Comparison of ENCODE assay signal across 16 cellular contexts in genomic region chr16:11431915-11432465, GRCh38.
DNase-seq lines count a peak whose midpoint lies in the region; ATAC-seq, FAIRE-seq and TF ChIP-seq lines count a peak whose summit lies in the region.
"Had no signal": no experiment of that assay in that cellular context is flagged by ENCODE, and none has a peak within 500 bp of the region (broad histone marks: within the 10 kb centered on the region; RNA-seq: fewer than 3 reads in every experiment).

No MANE protein-coding gene starts in this region.

- H3K27ac ChIP-seq in GM23338 (ENCODE audit: low read depth) = no peak overlapping the region
- H3K27ac ChIP-seq in SK-N-SH (ENCODE audit: low read depth in 2 of 2, low read length in 1 of 2) = no peak overlapping the region
- H3K27ac ChIP-seq: BLaER1 had no signal

- TF ChIP-seq RAD21 in SK-N-SH (IDR thresholded peaks at IDR 0.05; ENCODE audit: low read length) = no peak

- POLR2A ChIA-PET in SK-N-SH (lab: Yijun Ruan, JAX) = no interaction called here

- H3K79me2 ChIP-seq in GM23338 (replicated peaks; ENCODE audit: insufficient read depth) (no peaks in the 10 kb centered on the region), SK-N-SH (ENCODE audit: insufficient read depth) (no peaks in the 10 kb centered on the region)

- H3K27me3 ChIP-seq in GM23338 (ENCODE audit: insufficient read depth) (no peaks in the 10 kb centered on the region), SK-N-SH (ENCODE audit: insufficient read depth) (no peaks in the 10 kb centered on the region)
- H3K27me3 ChIP-seq: BLaER1 had no signal

- H3K4me3 Mint-ChIP-seq in GM23338 = no peak overlapping the region

- H3K4me3 ChIP-seq in GM23338 (no peak overlapping the region), SK-N-SH (ENCODE audit: low read depth in 2 of 2, low read length in 1 of 2) (no peak overlapping the region), fibroblast of pulmonary artery (replicated peaks; ENCODE audit: low read depth, low read length) (no peak overlapping the region)
- H3K4me3 ChIP-seq: BLaER1, K562 had no signal

- no peaks in the 10 kb centered on the region for H3K36me3 ChIP-seq in GM23338 (ENCODE audit: insufficient read depth)
- no peaks in the 10 kb centered on the region for H3K36me3 ChIP-seq in SK-N-SH (replicated peaks in 1 of 2; ENCODE audit: control insufficient read depth in 1 of 2, insufficient read depth in 2 of 2, low read length in 1 of 2)
- H3K36me3 ChIP-seq: BLaER1 had no signal

- H3K9me3 ChIP-seq in SK-N-SH = no peaks in the 10 kb centered on the region

- peaks cover 8% of the 10 kb centered on the region for H3K27me3 Mint-ChIP-seq in GM23338 (ENCODE audit: insufficient read depth, low read depth, poor library complexity)

- peaks cover 4% of the 10 kb centered on the region for H3K4me1 ChIP-seq in GM23338 (ENCODE audit: insufficient read depth)
- H3K4me1 ChIP-seq in SK-N-SH (ENCODE audit: control insufficient read depth in 1 of 2, insufficient read depth in 2 of 2, low read depth in 1 of 2, low read length in 1 of 2) = no peaks in the 10 kb centered on the region; a peak in 1 of 4 replicates

- no peak overlapping the region for H3K27ac Mint-ChIP-seq in GM23338

- H3F3A ChIP-seq in GM23338 (replicated peaks; ENCODE audit: low read depth) (no peaks in the 10 kb centered on the region), SK-N-SH (replicated peaks; ENCODE audit: insufficient read depth) (no peaks in the 10 kb centered on the region)

- H3K4me2 ChIP-seq in GM23338 = no peak overlapping the region
- no peak overlapping the region for H3K4me2 ChIP-seq in SK-N-SH

- no peak for TF ChIP-seq POLR2A in GM12892 (IDR thresholded peaks at IDR 0.05; ENCODE audit: low read depth, low read length)

- 0 out of 2 replicates have a peak overlapping the region, but pooled peaks have one; percentile 28 for H2AFZ ChIP-seq in GM23338
- no peak overlapping the region for H2AFZ ChIP-seq in SK-N-SH (ENCODE audit: low read depth)

- peaks cover 10% of the 10 kb centered on the region; the same call in 2 of the 3 replicates for H3K4me1 Mint-ChIP-seq in GM23338

- H3K9me2 ChIP-seq in GM23338 (ENCODE audit: insufficient read depth) (no peaks in the 10 kb centered on the region), SK-N-SH (no peaks in the 10 kb centered on the region)

- H4K20me1 ChIP-seq in GM23338 (replicated peaks; ENCODE audit: insufficient read depth) (no peaks in the 10 kb centered on the region), SK-N-SH (ENCODE audit: insufficient read depth) (no peaks in the 10 kb centered on the region)
- H4K20me1 ChIP-seq: BLaER1 had no signal

- ATAC-seq in GM23338 (no peak), HG02610 (IDR thresholded peaks at IDR 0.05; ENCODE audit: unreplicated experiment) (no peak), GM19455 (IDR thresholded peaks at IDR 0.05; ENCODE audit: unreplicated experiment) (no peak)
- ATAC-seq: K562 had no signal

- H3K9me3 Mint-ChIP-seq in GM23338 = no peaks in the 10 kb centered on the region

- FAIRE-seq in GM12892 (lab: Jason Lieb, UNC) = no peak
- FAIRE-seq: GM18507, HTR-8/SVneo, K562 had no signal

- H3K9ac ChIP-seq in SK-N-SH = no peak overlapping the region
- H3K9ac ChIP-seq: BLaER1 had no signal

- no peaks in the 10 kb centered on the region for H3K36me3 Mint-ChIP-seq in GM23338 (ENCODE audit: low read depth)

- DNase-seq in GM23338 (ENCODE audit: low spot score) (no peak), SK-N-SH (peak; percentile 10), fibroblast of pulmonary artery (ENCODE audit: low read depth) (peak; percentile 3), GM12892 (ENCODE audit: insufficient read length) (no peak), NCI-H2171 treated with DMSO at 0.1 percent for 48 hours (lab: John Stamatoyannopoulos, UW) (no peak)
- DNase-seq: NCI-H1105 treated with DMSO at 0.1 percent for 48 hours, NCI-H1930, NCI-H510A, NCI-H82, Right ventricle myocardium superior had no signal

- WGBS in SK-N-SH (ENCODE audit: low lambda C conversion rate) = 41% methylated on average over 2 of the region's 4 CpGs

- CTCF ChIA-PET in SK-N-SH (lab: Yijun Ruan, JAX) = interaction anchor here (0.8 to 1.2 kb wide), 3 partner anchors 12 to 282 kb away, joined by 3 read pairs; no protein-coding TSS in a partner anchor

- TF ChIP-seq EP300 in SK-N-SH (IDR thresholded peaks at IDR 0.05; ENCODE audit: borderline replicate concordance in 1 of 2, low read depth in 1 of 2, low read length in 1 of 2) = no peak

- TF ChIP-seq CTCF in GM23338 (conservative IDR thresholded peaks at IDR 0.05; ENCODE audit: low read depth in 2 of 2) = no peak
- no peak for TF ChIP-seq CTCF in SK-N-SH (IDR thresholded peaks at IDR 0.05)
- no peak for TF ChIP-seq CTCF in fibroblast of pulmonary artery (IDR thresholded peaks at IDR 0.05; ENCODE audit: low read length, missing control alignments)

TF ChIP-seq in GM23338, 12 proteins besides CTCF, POLR2A, EP300 and RAD21:
- TF ChIP-seq CREB1 (CRISPR knock-in tag; IDR thresholded peaks at IDR 0.05; ENCODE audit: low read depth) (no peak), NANOG (IDR thresholded peaks at IDR 0.05; ENCODE audit: borderline replicate concordance) (no peak), JUNB (IDR thresholded peaks at IDR 0.05; ENCODE audit: unreplicated experiment) (no peak), ZNF331 (CRISPR knock-in tag; IDR thresholded peaks at IDR 0.05; ENCODE audit: low read depth) (no peak), ETS1 (IDR thresholded peaks at IDR 0.05) (no peak), STAT1 (IDR thresholded peaks at IDR 0.05; ENCODE audit: unreplicated experiment) (no peak)

TF ChIP-seq in SK-N-SH, 30 proteins besides CTCF, POLR2A, EP300 and RAD21:
- no peak for TF ChIP-seq YY1 (IDR thresholded peaks at IDR 0.05; ENCODE audit: low read depth)

Comparison
In these comparisons a context has a peak if more than half of its experiments do, and no peak if none do; other contexts are left out.
1. DNase-seq: peak in SK-N-SH (single experiment) and fibroblast of pulmonary artery (single experiment); none in GM23338 (single experiment), GM12892 (single experiment) and NCI-H2171 treated with DMSO at 0.1 percent for 48 hours (single experiment).